Comparison of ENCODE assay signal across 8 cellular contexts in genomic region chr15:78422571-78423340, GRCh38. TPM values are rescaled to one million over a fixed set of nuclear protein-coding genes. Genes with fewer than 3 reads are reported as not detected.
DNase-seq lines count a peak whose midpoint lies in the region; FAIRE-seq and TF ChIP-seq lines count a peak whose summit lies in the region.

No MANE protein-coding gene starts in this region.

- peak; percentile 94 for TF ChIP-seq CTCF in GM13977 (IDR thresholded peaks at IDR 0.05; ENCODE audit: extremely low read depth, insufficient read depth, missing control alignments)
- peak; percentile 95 for TF ChIP-seq CTCF in WI38 (IDR thresholded peaks at IDR 0.05; ENCODE audit: low read depth, low read length)
- peak; percentile 74 to 88 (median 75) for TF ChIP-seq CTCF in breast epithelium (IDR thresholded peaks at IDR 0.05)
- TF ChIP-seq CTCF in kidney (IDR thresholded peaks at IDR 0.05; ENCODE audit: borderline replicate concordance, extremely low read depth, insufficient read depth): peak; percentile 90

- no peaks in the 10 kb centered on the region for H3K36me3 ChIP-seq in breast epithelium
- no peaks in the 10 kb centered on the region for H3K36me3 ChIP-seq in kidney (ENCODE audit: control insufficient read depth in 1 of 2, insufficient read depth in 2 of 2, low read length in 2 of 2)

- DNase-seq in A172 (ENCODE audit: low spot score) (peak; percentile 61), GM13977 (ENCODE audit: low spot score) (peak; percentile 76), NCI-H2196 (lab: John Stamatoyannopoulos, UW; ENCODE audit: unreplicated experiment) (peak; percentile 37), breast epithelium (ENCODE audit: low spot score in 2 of 2) (peak; percentile 33 to 63), kidney (peak; percentile 74), HPDE6-E6E7 (ENCODE audit: extremely low spot score) (no peak)
- peak; percentile 60 for DNase-seq in stimulated activated CD4-positive, alpha-beta T cell treated with anti-CD3 and anti-CD28 coated beads, Interleukin-1b, Interleukin-23, amount 100 ng/mL, for 48 hours

- intact Hi-C loops in breast epithelium (cut with DNase I; ENCODE audit: low total_unique reads): loop anchor here (10.0 kb wide), 1 partner anchor 108 kb away; no protein-coding TSS in a partner anchor
- intact Hi-C loops in kidney (cut with DNase I): no loop called here

- in situ Hi-C loops in GM13977 (cut with MboI; ENCODE audit: low pct_unique_long_range_greater_than_20kb, low sequenced_read_pairs, unreplicated experiment): loop anchor here (10.0 kb wide), 1 partner anchor 118 kb away; no protein-coding TSS in a partner anchor

- TF ChIP-seq POLR2A in breast epithelium (IDR thresholded peaks at IDR 0.05): no peak

- H3K9ac ChIP-seq in kidney (ENCODE audit: low read length in 2 of 2): no peak overlapping the region

- no peak overlapping the region for H3K27ac ChIP-seq in breast epithelium
- H3K27ac ChIP-seq in kidney (ENCODE audit: low read depth in 2 of 2, low read length in 2 of 2): no peak overlapping the region

- peak; percentile 89 for FAIRE-seq in kidney (lab: Jason Lieb, UNC)

- H3K4me1 ChIP-seq in breast epithelium (no peaks in the 10 kb centered on the region), kidney (ENCODE audit: control insufficient read depth in 1 of 2, insufficient read depth in 1 of 2, low read depth in 1 of 2, low read length in 2 of 2) (no peaks in the 10 kb centered on the region)

- no peaks in the 10 kb centered on the region for H3K27me3 ChIP-seq in breast epithelium

- H3K4me3 ChIP-seq in WI38 (ENCODE audit: low read depth, low read length) (no peak overlapping the region), breast epithelium (no peak overlapping the region), kidney (ENCODE audit: low read length in 2 of 2) (no peak overlapping the region)

- H3K9me3 ChIP-seq in breast epithelium (no peaks in the 10 kb centered on the region), kidney (ENCODE audit: control insufficient read depth in 1 of 2, low read length in 2 of 2) (no peaks in the 10 kb centered on the region)

RNA-seq across cellular contexts. Expression of gene IREB2, which starts 15.3 kb away (rescaled TPM):
- 17.1 and 18.0 TPM in 2 replicates for total RNA-seq in A172 (2014; rRNA removed; shearing (Covaris generic))
- total RNA-seq in breast epithelium (10 to 100 TPM; 45.8 to 52.2 (median 49.5) TPM), kidney (48.7 TPM)
- polyA plus RNA-seq in kidney (ENCODE audit: insufficient read depth, low read depth, low replicate concordance): 8.3 TPM
